Comparison of ENCODE assay signal across 11 cellular contexts in genomic region chr7:157271315-157271990, GRCh38.
DNase-seq lines count a peak whose midpoint lies in the region; ATAC-seq and TF ChIP-seq lines count a peak whose summit lies in the region.
"Had no signal": no experiment of that assay in that cellular context is flagged by ENCODE, and none has a peak within 500 bp of the region (broad histone marks: within the 10 kb centered on the region; RNA-seq: fewer than 3 reads in every experiment).

No MANE protein-coding gene starts in this region.

- H3K27me3 ChIP-seq in lower lobe of right lung (ENCODE audit: low read depth) (no peaks in the 10 kb centered on the region), thymus (ENCODE audit: control insufficient read depth, insufficient read depth) (no peaks in the 10 kb centered on the region)
- H3K27me3 ChIP-seq: pancreas had no signal

- in situ Hi-C loops in astrocyte of the spinal cord (cut with HindIII; ENCODE audit: low sequenced_read_pairs): no loop called here
- in situ Hi-C loops in KBM-7 (cut with MboI; ENCODE audit: low pct_unique_long_range_greater_than_20kb, low sequenced_read_pairs): no loop called here

- 97% methylated on average over 15 of the region's 15 CpGs for WGBS in thymus

- POLR2A ChIA-PET in activated CD4-positive, alpha-beta T cell treated with anti-CD3 and anti-CD28 coated beads for 36 hours (lab: Charles Lee): no interaction called here

- intact Hi-C loops in activated CD4-positive, alpha-beta T cell treated with anti-CD3 and anti-CD28 coated beads, Interleukin-2, amount 10 ng/mL, durations not matched to agents 24 days and 14 days (cut with micrococcal nuclease): no loop called here
- intact Hi-C loops in activated CD4-positive, alpha-beta T cell treated with anti-CD3 and anti-CD28 coated beads for 36 hours (cut with DNase I, micrococcal nuclease): loop anchor here in 1 of 2 experiments (5.0 to 10.0 kb wide), 2 partner anchors 116 to 1467 kb away; no protein-coding TSS in a partner anchor
- intact Hi-C loops in lower lobe of right lung (cut with DNase I): no loop called here

- H3K27ac ChIP-seq in lower lobe of right lung (peak overlapping the region; percentile 46), thymus (ENCODE audit: low read depth) (peak overlapping the region; percentile 9)

- no peaks in the 10 kb centered on the region for H3K27me3 Mint-ChIP-seq in activated CD4-positive, alpha-beta T cell treated with anti-CD3 and anti-CD28 coated beads, Interleukin-2, amount 10 ng/mL, durations not matched to agents 24 days and 14 days
- no peaks in the 10 kb centered on the region for H3K27me3 Mint-ChIP-seq in activated CD4-positive, alpha-beta T cell treated with anti-CD3 and anti-CD28 coated beads for 36 hours

- no peaks in the 10 kb centered on the region for H3K9me3 ChIP-seq in lower lobe of right lung
- H3K9me3 ChIP-seq in thymus (ENCODE audit: control insufficient read depth): no peaks in the 10 kb centered on the region
- H3K9me3 ChIP-seq: pancreas had no signal

- H3K4me3 ChIP-seq in astrocyte of the spinal cord (ENCODE audit: low read depth, low read length): no peak overlapping the region
- H3K4me3 ChIP-seq in lower lobe of right lung: no peak overlapping the region
- no peak overlapping the region for H3K4me3 ChIP-seq in thymus (ENCODE audit: low read length)
- H3K4me3 ChIP-seq: pancreas had no signal

- H3K4me1 Mint-ChIP-seq in activated CD4-positive, alpha-beta T cell treated with anti-CD3 and anti-CD28 coated beads, Interleukin-2, amount 10 ng/mL, durations not matched to agents 24 days and 14 days: peaks cover 10% of the 10 kb centered on the region
- H3K4me1 Mint-ChIP-seq in activated CD4-positive, alpha-beta T cell treated with anti-CD3 and anti-CD28 coated beads for 36 hours: peaks cover 6% of the 10 kb centered on the region

- ATAC-seq in activated CD4-positive, alpha-beta T cell treated with anti-CD3 and anti-CD28 coated beads for 36 hours: no peak
- no peak for ATAC-seq in lower lobe of right lung
- ATAC-seq in GM19328 (IDR thresholded peaks at IDR 0.05; ENCODE audit: unreplicated experiment): no peak
- ATAC-seq: activated T-cell treated with anti-CD3 and anti-CD28 coated beads, Interleukin-2, amount 50 U/mL, for 4 hours had no signal

- no peak for TF ChIP-seq CTCF in astrocyte of the spinal cord (IDR thresholded peaks at IDR 0.05; ENCODE audit: low read depth, low read length)
- no peak for TF ChIP-seq CTCF in lower lobe of right lung (IDR thresholded peaks at IDR 0.05)

- H3K36me3 Mint-ChIP-seq in activated CD4-positive, alpha-beta T cell treated with anti-CD3 and anti-CD28 coated beads, Interleukin-2, amount 10 ng/mL, durations not matched to agents 24 days and 14 days (ENCODE audit: low read depth): peaks cover 26% of the 10 kb centered on the region
- peaks cover 22% of the 10 kb centered on the region for H3K36me3 Mint-ChIP-seq in activated CD4-positive, alpha-beta T cell treated with anti-CD3 and anti-CD28 coated beads for 36 hours (ENCODE audit: low read depth)

- no peaks in the 10 kb centered on the region for H3K9me3 Mint-ChIP-seq in activated CD4-positive, alpha-beta T cell treated with anti-CD3 and anti-CD28 coated beads, Interleukin-2, amount 10 ng/mL, durations not matched to agents 24 days and 14 days
- H3K9me3 Mint-ChIP-seq in activated CD4-positive, alpha-beta T cell treated with anti-CD3 and anti-CD28 coated beads for 36 hours (ENCODE audit: low read depth): no peaks in the 10 kb centered on the region
- H3K9me3 Mint-ChIP-seq: activated T-cell treated with anti-CD3 and anti-CD28 coated beads, Interleukin-2, amount 50 U/mL, for 4 hours had no signal

- peak overlapping the region; percentile 0 for H3K27ac Mint-ChIP-seq in activated CD4-positive, alpha-beta T cell treated with anti-CD3 and anti-CD28 coated beads, Interleukin-2, amount 10 ng/mL, durations not matched to agents 24 days and 14 days
- H3K27ac Mint-ChIP-seq in activated CD4-positive, alpha-beta T cell treated with anti-CD3 and anti-CD28 coated beads for 36 hours: no peak overlapping the region

- peaks cover 44% of the 10 kb centered on the region for H3K36me3 ChIP-seq in lower lobe of right lung
- peaks cover 35% of the 10 kb centered on the region for H3K36me3 ChIP-seq in thymus (ENCODE audit: control insufficient read depth, insufficient read depth)

- H3K4me1 ChIP-seq in lower lobe of right lung (peaks cover 29% of the 10 kb centered on the region), thymus (ENCODE audit: control insufficient read depth, insufficient read depth, low read length) (no peaks in the 10 kb centered on the region)

- H3K4me3 Mint-ChIP-seq in activated CD4-positive, alpha-beta T cell treated with anti-CD3 and anti-CD28 coated beads, Interleukin-2, amount 10 ng/mL, durations not matched to agents 24 days and 14 days: no peak overlapping the region
- no peak overlapping the region for H3K4me3 Mint-ChIP-seq in activated CD4-positive, alpha-beta T cell treated with anti-CD3 and anti-CD28 coated beads for 36 hours
- H3K4me3 Mint-ChIP-seq: activated T-cell treated with anti-CD3 and anti-CD28 coated beads, Interleukin-2, amount 50 U/mL, for 4 hours had no signal

- CTCF ChIA-PET in activated CD4-positive, alpha-beta T cell treated with anti-CD3 and anti-CD28 coated beads for 36 hours (lab: Charles Lee): interaction anchor here (0.8 to 1.5 kb wide), 3 partner anchors 15 to 61 kb away, joined by 3 to 4 read pairs (median 3); no protein-coding TSS in a partner anchor

- no peak for DNase-seq in activated CD4-positive, alpha-beta T cell treated with anti-CD3 and anti-CD28 coated beads, Interleukin-2, amount 10 ng/mL, durations not matched to agents 24 days and 14 days
- DNase-seq in activated CD4-positive, alpha-beta T cell treated with anti-CD3 and anti-CD28 coated beads for 36 hours: no peak
- DNase-seq in astrocyte of the spinal cord (ENCODE audit: low read depth, low spot score) (peak; percentile 44), lower lobe of right lung (no peak), KBM-7 (no peak), activated gamma-delta T cell (lab: John Stamatoyannopoulos, UW) (no peak)
- DNase-seq: activated T-cell treated with anti-CD3 and anti-CD28 coated beads, Interleukin-2, amount 50 U/mL, for 4 hours; NCI-H2081 had no signal
